In genomic region chr6:161654209-161654608, GRCh38 we compare ENCODE assay signal across 9 cellular contexts.
"Had no signal": no experiment of that assay in that cellular context is flagged by ENCODE, and none has a peak within 500 bp of the region (broad histone marks: within the 10 kb centered on the region; RNA-seq: fewer than 3 reads in every experiment).

No MANE protein-coding gene starts in this region.

- H3K4me3 ChIP-seq: GM23338 had no signal

- DNase-seq: H9, HFFc6, IMR-90, KBM-7 had no signal

- H2AFZ ChIP-seq: GM23338 had no signal

- H3K4me2 ChIP-seq: GM23338 had no signal

- H3K27ac ChIP-seq: HL-60 had no signal

- ATAC-seq: GM23338, HCT116 had no signal

- FAIRE-seq: H1, H54 had no signal
